ENCODE assay signal across 8 cellular contexts in the genomic region with DNA sequence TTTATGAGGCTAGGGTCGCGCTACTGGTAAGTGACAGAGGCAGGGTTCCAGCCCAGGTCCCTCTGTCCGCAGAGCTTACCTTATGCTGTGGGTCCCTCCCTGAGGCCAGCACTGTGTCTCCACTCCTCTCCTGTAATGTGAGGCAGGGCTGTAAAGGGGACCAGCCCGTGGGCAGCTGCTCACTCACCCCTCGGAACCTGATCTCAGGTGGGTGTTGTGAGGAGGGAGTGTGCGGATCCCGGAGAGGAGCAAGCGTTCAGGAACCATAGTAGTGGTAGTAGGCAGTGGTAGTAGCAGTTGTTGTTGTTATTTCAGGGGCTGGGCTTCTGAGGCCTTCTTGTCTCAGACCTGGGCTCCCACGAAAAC. TPM values are rescaled to one million over a fixed set of nuclear protein-coding genes. Genes with fewer than 3 reads are reported as not detected.
DNase-seq lines count a peak whose midpoint lies in the region; ATAC-seq and TF ChIP-seq lines count a peak whose summit lies in the region.

No MANE protein-coding gene starts in this region.

- H3K4me3 ChIP-seq in fibroblast of the aortic adventitia (ENCODE audit: low read depth, low read length) (peak overlapping the region; percentile 86), skeletal muscle satellite cell (ENCODE audit: low read length) (peak overlapping the region; percentile 78)

- TF ChIP-seq CTCF in VCaP (conservative IDR thresholded peaks at IDR 0.05), result no peak
- no peak for TF ChIP-seq CTCF in fibroblast of the aortic adventitia (IDR thresholded peaks at IDR 0.05; ENCODE audit: insufficient read depth, low read length)

- H3K27me3 ChIP-seq in skeletal muscle satellite cell (ENCODE audit: control insufficient read depth, insufficient read depth, low read length), result no peaks in the 10 kb centered on the region

- peak; percentile 19 for TF ChIP-seq POLR2A in GM18505 (IDR thresholded peaks at IDR 0.05; ENCODE audit: borderline replicate concordance, extremely low read depth, insufficient read depth, insufficient read length)

- H3K36me3 ChIP-seq in skeletal muscle satellite cell (ENCODE audit: insufficient read depth, low read length), result peaks cover 45% of the 10 kb centered on the region

- peak overlapping the region; percentile 93 for H3K9ac ChIP-seq in skeletal muscle satellite cell (ENCODE audit: low read depth, low read length)

- peak overlapping the region; percentile 99 for H3K4me2 ChIP-seq in skeletal muscle satellite cell (ENCODE audit: low read length)

- DNase-seq in fibroblast of the aortic adventitia (ENCODE audit: low read depth), result no peak
- no peak for DNase-seq in NCI-H510A treated with DMSO at 0.1 percent for 48 hours (lab: John Stamatoyannopoulos, UW)
- DNase-seq in amygdala (lab: John Stamatoyannopoulos, UW), result no peak
- no peak for DNase-seq in EL

- ATAC-seq in GM18505 (IDR thresholded peaks at IDR 0.05; ENCODE audit: unreplicated experiment) (no peak), HG03439 (IDR thresholded peaks at IDR 0.05; ENCODE audit: unreplicated experiment) (no peak)

- peak overlapping the region; percentile 99 for H3K27ac ChIP-seq in VCaP

- peaks cover 84% of the 10 kb centered on the region for H3K4me1 ChIP-seq in skeletal muscle satellite cell (ENCODE audit: control insufficient read depth, insufficient read depth, low read length)

- H3K9me3 ChIP-seq in skeletal muscle satellite cell (replicated peaks; ENCODE audit: low read length), result no peaks in the 10 kb centered on the region

RNA-seq across cellular contexts. Expression of a gene that starts 1.7 kb away (rescaled TPM):
- total RNA-seq in fibroblast of the aortic adventitia (ENCODE audit: low replicate concordance), result 5.3 and 8.2 TPM in 2 replicates
- 9.8 and 9.9 TPM in 2 replicates for total RNA-seq in skeletal muscle satellite cell (2012; rRNA removed)

RNA-seq across cellular contexts. Expression of a gene that starts 38.5 kb away (rescaled TPM):
- 17.6 and 84.5 TPM in 2 replicates for total RNA-seq in fibroblast of the aortic adventitia (ENCODE audit: low replicate concordance)
- 52.9 and 59.1 TPM in 2 replicates for total RNA-seq in skeletal muscle satellite cell (2012; rRNA removed)
